Comparison of ENCODE assay signal across 2 cellular contexts in the genomic region with DNA sequence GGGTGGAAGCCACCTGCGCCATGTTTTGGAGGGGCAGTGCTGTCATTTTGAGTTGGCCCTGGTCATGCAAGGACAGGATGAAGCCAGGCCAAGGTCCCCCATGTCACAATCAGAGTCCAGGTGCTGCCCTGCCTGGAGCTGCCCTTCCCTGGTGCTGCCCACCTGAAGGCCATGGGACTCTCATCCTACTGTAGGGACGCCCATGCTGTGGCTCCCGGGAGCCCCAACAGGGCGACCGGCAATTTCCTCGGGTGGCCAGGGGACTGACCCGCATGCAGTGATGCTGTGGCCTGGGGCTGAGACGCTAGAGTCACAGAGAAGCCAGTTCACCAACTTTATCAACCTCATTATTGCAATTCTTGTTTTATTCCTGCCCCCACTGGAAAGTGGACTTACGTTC.
TF ChIP-seq lines count a peak whose summit lies in the region.

No MANE protein-coding gene starts in this region.

TF ChIP-seq in GM12878, 131 proteins besides CTCF, POLR2A, EP300 and RAD21:
- TF ChIP-seq RELA (IDR thresholded peaks at IDR 0.05; ENCODE audit: borderline replicate concordance, partially characterized antibody) = no peak
- TF ChIP-seq POLR2AphosphoS5 (IDR thresholded peaks at IDR 0.05; ENCODE audit: low read length) = no peak
- TF ChIP-seq BMI1 (IDR thresholded peaks at IDR 0.05; ENCODE audit: borderline replicate concordance) = no peak
- no peak for TF ChIP-seq IRF4 (IDR thresholded peaks at IDR 0.05; ENCODE audit: low read depth, low read length)
- TF ChIP-seq TBL1XR1 (IDR thresholded peaks at IDR 0.05; ENCODE audit: low read depth, low read length) = no peak
- TF ChIP-seq, protein P1, sequence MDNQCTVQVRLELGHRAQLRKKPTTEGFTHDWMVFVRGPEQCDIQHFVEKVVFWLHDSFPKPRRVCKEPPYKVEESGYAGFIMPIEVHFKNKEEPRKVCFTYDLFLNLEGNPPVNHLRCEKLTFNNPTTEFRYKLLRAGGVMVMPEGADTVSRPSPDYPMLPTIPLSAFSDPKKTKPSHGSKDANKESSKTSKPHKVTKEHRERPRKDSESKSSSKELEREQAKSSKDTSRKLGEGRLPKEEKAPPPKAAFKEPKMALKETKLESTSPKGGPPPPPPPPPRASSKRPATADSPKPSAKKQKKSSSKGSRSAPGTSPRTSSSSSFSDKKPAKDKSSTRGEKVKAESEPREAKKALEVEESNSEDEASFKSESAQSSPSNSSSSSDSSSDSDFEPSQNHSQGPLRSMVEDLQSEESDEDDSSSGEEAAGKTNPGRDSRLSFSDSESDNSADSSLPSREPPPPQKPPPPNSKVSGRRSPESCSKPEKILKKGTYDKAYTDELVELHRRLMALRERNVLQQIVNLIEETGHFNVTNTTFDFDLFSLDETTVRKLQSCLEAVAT (IDR thresholded peaks at IDR 0.05) = no peak
- TF ChIP-seq ZBED1 (IDR thresholded peaks at IDR 0.05; ENCODE audit: borderline replicate concordance) = no peak
- TF ChIP-seq, protein P2, sequence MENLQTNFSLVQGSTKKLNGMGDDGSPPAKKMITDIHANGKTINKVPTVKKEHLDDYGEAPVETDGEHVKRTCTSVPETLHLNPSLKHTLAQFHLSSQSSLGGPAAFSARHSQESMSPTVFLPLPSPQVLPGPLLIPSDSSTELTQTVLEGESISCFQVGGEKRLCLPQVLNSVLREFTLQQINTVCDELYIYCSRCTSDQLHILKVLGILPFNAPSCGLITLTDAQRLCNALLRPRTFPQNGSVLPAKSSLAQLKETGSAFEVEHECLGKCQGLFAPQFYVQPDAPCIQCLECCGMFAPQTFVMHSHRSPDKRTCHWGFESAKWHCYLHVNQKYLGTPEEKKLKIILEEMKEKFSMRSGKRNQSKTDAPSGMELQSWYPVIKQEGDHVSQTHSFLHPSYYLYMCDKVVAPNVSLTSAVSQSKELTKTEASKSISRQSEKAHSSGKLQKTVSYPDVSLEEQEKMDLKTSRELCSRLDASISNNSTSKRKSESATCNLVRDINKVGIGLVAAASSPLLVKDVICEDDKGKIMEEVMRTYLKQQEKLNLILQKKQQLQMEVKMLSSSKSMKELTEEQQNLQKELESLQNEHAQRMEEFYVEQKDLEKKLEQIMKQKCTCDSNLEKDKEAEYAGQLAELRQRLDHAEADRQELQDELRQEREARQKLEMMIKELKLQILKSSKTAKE (IDR thresholded peaks at IDR 0.05; ENCODE audit: low read depth, poor library complexity, severe bottlenecking) = no peak
- TF ChIP-seq SMARCA5 (IDR thresholded peaks at IDR 0.05) = no peak
- no peak for TF ChIP-seq ZNF217 (IDR thresholded peaks at IDR 0.05)
- no peak for TF ChIP-seq NFXL1 (IDR thresholded peaks at IDR 0.05; ENCODE audit: borderline replicate concordance)
- no peak for TF ChIP-seq FOXK2 (IDR thresholded peaks at IDR 0.05)
- no peak for TF ChIP-seq GATAD2B (conservative IDR thresholded peaks at IDR 0.05; ENCODE audit: low read depth)
- no peak for TF ChIP-seq EZH2 (IDR thresholded peaks at IDR 0.05; ENCODE audit: borderline replicate concordance, control insufficient read depth, low read depth, low read length)
- TF ChIP-seq GABPA (IDR thresholded peaks at IDR 0.05; ENCODE audit: low read depth) = no peak
- TF ChIP-seq, protein P3, sequence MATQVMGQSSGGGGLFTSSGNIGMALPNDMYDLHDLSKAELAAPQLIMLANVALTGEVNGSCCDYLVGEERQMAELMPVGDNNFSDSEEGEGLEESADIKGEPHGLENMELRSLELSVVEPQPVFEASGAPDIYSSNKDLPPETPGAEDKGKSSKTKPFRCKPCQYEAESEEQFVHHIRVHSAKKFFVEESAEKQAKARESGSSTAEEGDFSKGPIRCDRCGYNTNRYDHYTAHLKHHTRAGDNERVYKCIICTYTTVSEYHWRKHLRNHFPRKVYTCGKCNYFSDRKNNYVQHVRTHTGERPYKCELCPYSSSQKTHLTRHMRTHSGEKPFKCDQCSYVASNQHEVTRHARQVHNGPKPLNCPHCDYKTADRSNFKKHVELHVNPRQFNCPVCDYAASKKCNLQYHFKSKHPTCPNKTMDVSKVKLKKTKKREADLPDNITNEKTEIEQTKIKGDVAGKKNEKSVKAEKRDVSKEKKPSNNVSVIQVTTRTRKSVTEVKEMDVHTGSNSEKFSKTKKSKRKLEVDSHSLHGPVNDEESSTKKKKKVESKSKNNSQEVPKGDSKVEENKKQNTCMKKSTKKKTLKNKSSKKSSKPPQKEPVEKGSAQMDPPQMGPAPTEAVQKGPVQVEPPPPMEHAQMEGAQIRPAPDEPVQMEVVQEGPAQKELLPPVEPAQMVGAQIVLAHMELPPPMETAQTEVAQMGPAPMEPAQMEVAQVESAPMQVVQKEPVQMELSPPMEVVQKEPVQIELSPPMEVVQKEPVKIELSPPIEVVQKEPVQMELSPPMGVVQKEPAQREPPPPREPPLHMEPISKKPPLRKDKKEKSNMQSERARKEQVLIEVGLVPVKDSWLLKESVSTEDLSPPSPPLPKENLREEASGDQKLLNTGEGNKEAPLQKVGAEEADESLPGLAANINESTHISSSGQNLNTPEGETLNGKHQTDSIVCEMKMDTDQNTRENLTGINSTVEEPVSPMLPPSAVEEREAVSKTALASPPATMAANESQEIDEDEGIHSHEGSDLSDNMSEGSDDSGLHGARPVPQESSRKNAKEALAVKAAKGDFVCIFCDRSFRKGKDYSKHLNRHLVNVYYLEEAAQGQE (IDR thresholded peaks at IDR 0.05; ENCODE audit: low read depth, low read length) = no peak

TF ChIP-seq in SK-N-SH treated with all-trans-retinoic acid at 6 μM for 48 hours, 23 proteins besides CTCF, POLR2A, EP300 and RAD21:
- TF ChIP-seq ZC3H10 (CRISPR knock-in tag; IDR thresholded peaks at IDR 0.05) (no peak), ESRRG (CRISPR knock-in tag; IDR thresholded peaks at IDR 0.05) (no peak), SNAI2 (CRISPR knock-in tag; IDR thresholded peaks at IDR 0.05) (no peak)
TF ChIP-seq in SK-N-SH treated with all-trans-retinoic acid at 6 μM for 48 hours: peak in this region for 0.
